In the genomic region with DNA sequence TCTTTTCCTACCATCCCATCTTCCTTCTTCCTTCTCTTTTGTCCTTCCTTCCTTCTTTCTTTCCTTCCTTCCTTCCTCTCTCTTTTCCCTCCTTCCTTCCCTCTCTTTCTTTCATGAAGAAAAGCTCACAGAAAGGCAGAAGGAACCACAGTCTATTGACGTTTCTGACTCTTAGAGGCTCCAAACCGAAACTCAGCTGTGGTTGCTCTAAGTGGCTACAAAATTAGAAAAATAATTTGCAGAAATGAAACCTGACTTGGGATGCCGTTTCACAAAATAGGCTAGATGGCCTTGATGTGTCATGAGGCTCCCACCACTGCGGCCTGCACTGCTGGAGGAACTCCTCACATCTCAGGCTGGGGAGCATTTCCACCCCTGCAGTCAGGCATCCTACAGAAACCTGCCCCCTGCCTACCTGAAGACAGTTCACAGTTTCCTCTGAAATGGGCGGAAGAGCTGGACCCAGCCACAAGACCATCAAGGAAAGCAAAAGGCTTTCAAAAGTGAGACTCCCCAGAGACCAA, we compare ENCODE assay signal across 8 cellular contexts.
DNase-seq lines count a peak whose midpoint lies in the region; ATAC-seq and TF ChIP-seq lines count a peak whose summit lies in the region.

No MANE protein-coding gene starts in this region.

- intact Hi-C loops in mucosa of descending colon (cut with DNase I, micrococcal nuclease), result loop anchor here in 1 of 2 donors (10.0 kb wide), 1 partner anchor 140 kb away; no protein-coding TSS in a partner anchor

- no peaks in the 10 kb centered on the region for H3K9me2 ChIP-seq in Karpas-422 (replicated peaks; ENCODE audit: insufficient read depth, low read length)

- peak overlapping the region; percentile 60 for H3K4me2 ChIP-seq in Karpas-422 (ENCODE audit: low read depth, low read length, poor library complexity, severe bottlenecking)

- H3K27me3 ChIP-seq in Karpas-422 (ENCODE audit: low read length), result no peaks in the 10 kb centered on the region
- no peaks in the 10 kb centered on the region for H3K27me3 ChIP-seq in WERI-Rb-1 (ENCODE audit: insufficient read depth, low read depth, severe bottlenecking)

- H3K4me3 ChIP-seq in Karpas-422 (ENCODE audit: low read length), result peak overlapping the region; percentile 40; the same call in 1 of the 2 replicates
- H3K4me3 ChIP-seq in mucosa of descending colon, result no peak overlapping the region
- H3K4me3 ChIP-seq in WERI-Rb-1 (ENCODE audit: low read depth, low read length), result no peak overlapping the region

- TF ChIP-seq CTCF in mucosa of descending colon (IDR thresholded peaks at IDR 0.05), result no peak
- no peak for TF ChIP-seq CTCF in WERI-Rb-1 (IDR thresholded peaks at IDR 0.05; ENCODE audit: low read depth, low read length)

- H3K36me3 ChIP-seq in Karpas-422 (ENCODE audit: insufficient read depth, low read length) (no peaks in the 10 kb centered on the region), mucosa of descending colon (ENCODE audit: low read depth) (no peaks in the 10 kb centered on the region), WERI-Rb-1 (peaks cover 9% of the 10 kb centered on the region; the same call in 1 of the 2 replicates)

- H3K9ac ChIP-seq in Karpas-422 (ENCODE audit: low read length), result peak overlapping the region; percentile 52

- DNase-seq in Karpas-422 (peak; percentile 91), mucosa of descending colon (peak in 2 of 3 donors; percentile 46 to 61), AG20443 (ENCODE audit: low spot score) (no peak), WERI-Rb-1 (no peak), HPDE6-E6E7 (ENCODE audit: extremely low spot score) (no peak)
- no peak for DNase-seq in central memory CD4-positive, alpha-beta T cell

- peak overlapping the region; percentile 69 for H3K27ac ChIP-seq in Karpas-422 (ENCODE audit: low read length)
- H3K27ac ChIP-seq in WERI-Rb-1, result no peak overlapping the region

- 0 out of 2 replicates have a peak overlapping the region, but pooled peaks have one; percentile 12 for H2AFZ ChIP-seq in Karpas-422 (ENCODE audit: low read length)

- H3K9me3 ChIP-seq in Karpas-422 (ENCODE audit: low read length) (no peaks in the 10 kb centered on the region), mucosa of descending colon (no peaks in the 10 kb centered on the region), WERI-Rb-1 (ENCODE audit: severe bottlenecking) (no peaks in the 10 kb centered on the region)

- ATAC-seq in GM18858 (IDR thresholded peaks at IDR 0.05; ENCODE audit: unreplicated experiment) (peak; percentile 84), GM21576 (IDR thresholded peaks at IDR 0.05; ENCODE audit: unreplicated experiment) (peak; percentile 89), mucosa of descending colon (peak; percentile 41)

- H3K79me2 ChIP-seq in Karpas-422 (ENCODE audit: low read length), result no peaks in the 10 kb centered on the region

- H3K4me1 ChIP-seq in Karpas-422 (ENCODE audit: low read length) (peaks cover 30% of the 10 kb centered on the region), mucosa of descending colon (ENCODE audit: low read depth) (peaks cover 21% of the 10 kb centered on the region)

- H4K20me1 ChIP-seq in Karpas-422 (ENCODE audit: insufficient read depth, low read depth, low read length), result no peaks in the 10 kb centered on the region

Comparison
In these comparisons a context has a peak if more than half of its experiments do, and no peak if none do; other contexts are left out.
1. DNase-seq: peak in Karpas-422 (single experiment) and mucosa of descending colon (2 of 3); none in central memory CD4-positive, alpha-beta T cell (single experiment), AG20443 (single experiment), WERI-Rb-1 (single experiment) and HPDE6-E6E7 (single experiment).
2. Peak in every context shown above with its lines, with median percentiles within 50 percentile points of each other: ATAC-seq.